1 cellular context compared by ENCODE assay signal in genomic region chr1:211735208-211736170, GRCh38.
TF ChIP-seq lines count a peak whose summit lies in the region.

No MANE protein-coding gene starts in this region.

TF ChIP-seq in K562, 482 proteins besides CTCF, POLR2A, EP300 and RAD21 (continued from another document and continues in another):
- TF ChIP-seq TFE3 (CRISPR knock-in tag; IDR thresholded peaks at IDR 0.05) (peak; percentile 54), ZNF395 (CRISPR knock-in tag; IDR thresholded peaks at IDR 0.05) (no peak), ZNF318 (IDR thresholded peaks at IDR 0.05; ENCODE audit: borderline replicate concordance in 1 of 2, low read depth in 1 of 2) (no peak), TEAD1 (CRISPR knock-in tag; IDR thresholded peaks at IDR 0.05) (0 out of 4 replicates have a peak, but pooled peaks of 1 of the 2 experiments have one; percentile 49), FOSL1 (tag; conservative IDR thresholded peaks at IDR 0.05) (peak; percentile 99), ATF7 (IDR thresholded peaks at IDR 0.05) (0 out of 2 replicates have a peak, but pooled peaks have one; percentile 32), SMARCA4 (IDR thresholded peaks at IDR 0.05) (peak; percentile 77), RBBP5 (IDR thresholded peaks at IDR 0.05; ENCODE audit: borderline replicate concordance, insufficient read depth, low read length, poor library complexity, severe bottlenecking) (peak; percentile 43), RERE (CRISPR knock-in tag; IDR thresholded peaks at IDR 0.05; ENCODE audit: borderline replicate concordance) (no peak), NFIC (IDR thresholded peaks at IDR 0.05) (no peak), UBTF (IDR thresholded peaks at IDR 0.05; ENCODE audit: borderline replicate concordance in 1 of 2, low read depth in 2 of 2, low read length in 2 of 2) (0 out of 4 replicates have a peak, but pooled peaks of 1 of the 2 experiments have one; percentile 26), SMARCB1 (IDR thresholded peaks at IDR 0.05; ENCODE audit: insufficient read length, low read depth) (no peak), JUNB (CRISPR knock-in tag; conservative IDR thresholded peaks at IDR 0.05) (peak; percentile 89), ATF4 (CRISPR knock-in tag; IDR thresholded peaks at IDR 0.05) (no peak), NFE2 (IDR thresholded peaks at IDR 0.05; ENCODE audit: low read depth) (0 out of 2 replicates have a peak, but pooled peaks have one; percentile 17), ZBTB12 (CRISPR knock-in tag; IDR thresholded peaks at IDR 0.05) (peak; percentile 23; the same call in 1 of the 2 replicates), ZBTB9 (CRISPR knock-in tag; IDR thresholded peaks at IDR 0.05) (0 out of 2 replicates have a peak, but pooled peaks have one; percentile 17), DPF2 (IDR thresholded peaks at IDR 0.05) (peak; percentile 76), SMAD3 (CRISPR knock-in tag; conservative IDR thresholded peaks at IDR 0.05) (no peak), SMARCE1 (IDR thresholded peaks at IDR 0.05) (peak; percentile 81), TEAD2 (tag; IDR thresholded peaks at IDR 0.05) (0 out of 2 replicates have a peak, but pooled peaks have one; percentile 23), CREM (IDR thresholded peaks at IDR 0.05; ENCODE audit: low read depth) (peak; percentile 89), CREB1 (IDR thresholded peaks at IDR 0.05) (peak; percentile 71), CREB1 (CRISPR knock-in tag; IDR thresholded peaks at IDR 0.05) (peak; percentile 69), CXXC5 (CRISPR knock-in tag; IDR thresholded peaks at IDR 0.05) (peak; percentile 22; the same call in 1 of the 2 replicates), ETV5 (CRISPR knock-in tag; IDR thresholded peaks at IDR 0.05; ENCODE audit: low read depth) (0 out of 2 replicates have a peak, but pooled peaks have one; percentile 41), ZNF644 (tag; IDR thresholded peaks at IDR 0.05; ENCODE audit: low read depth) (peak; percentile 68; the same call in 1 of the 2 replicates), FOS (IDR thresholded peaks at IDR 0.05; ENCODE audit: extremely low read depth, insufficient read length) (peak; percentile 72), ZNF263 (CRISPR knock-in tag; IDR thresholded peaks at IDR 0.05; ENCODE audit: borderline replicate concordance) (0 out of 2 replicates have a peak, but pooled peaks have one; percentile 33), ZNF830 (CRISPR knock-in tag; IDR thresholded peaks at IDR 0.05) (no peak)
